In the genomic region with DNA sequence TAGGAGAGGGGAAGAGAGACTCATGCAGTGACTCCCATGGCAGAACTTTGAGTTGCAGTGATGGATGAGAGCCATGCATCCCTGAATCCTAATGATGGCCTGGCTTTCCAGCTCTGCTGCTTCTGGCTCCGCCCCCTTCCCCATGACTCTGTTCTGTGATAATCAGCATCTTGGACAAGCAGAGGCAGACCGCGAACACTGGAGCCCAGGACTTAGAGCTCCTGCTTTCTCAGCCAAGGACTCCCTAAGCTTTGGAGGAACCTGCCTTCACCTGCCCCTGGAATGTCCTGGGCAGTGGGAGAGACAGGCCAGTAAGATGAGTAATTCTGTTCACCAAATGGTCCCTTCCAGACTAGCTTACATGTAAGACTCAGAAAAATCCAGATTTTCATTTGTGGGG, we compare ENCODE assay signal across 29 cellular contexts. TPM values are rescaled to one million over a fixed set of nuclear protein-coding genes. Genes with fewer than 3 reads are reported as not detected.
DNase-seq lines count a peak whose midpoint lies in the region; ATAC-seq and TF ChIP-seq lines count a peak whose summit lies in the region.
"Had no signal": no experiment of that assay in that cellular context is flagged by ENCODE, and none has a peak within 500 bp of the region (broad histone marks: within the 10 kb centered on the region; RNA-seq: fewer than 3 reads in every experiment).

No MANE protein-coding gene starts in this region.

- H3K4me3 Mint-ChIP-seq in brain, result no peak overlapping the region
- H3K4me3 Mint-ChIP-seq: activated CD8-positive, alpha-beta memory T cell treated with anti-CD3 and anti-CD28 coated beads, Interleukin-2, amount 10 ng/mL, durations not matched to agents 7 days and 5 days; CD4-positive, CD25-positive, alpha-beta regulatory T cell; neural crest cell; stimulated activated memory B cell treated with anti-CD40 and anti-IgM and Interleukin-4, amounts not matched to agents 10 μg/mL and 1 μg/mL and 100 μg/mL, for 72 hours had no signal

- H3K4me1 Mint-ChIP-seq in brain, result peaks cover 4% of the 10 kb centered on the region
- H3K4me1 Mint-ChIP-seq: activated CD8-positive, alpha-beta memory T cell treated with anti-CD3 and anti-CD28 coated beads, Interleukin-2, amount 10 ng/mL, durations not matched to agents 7 days and 5 days; CD4-positive, CD25-positive, alpha-beta regulatory T cell; neural crest cell; stimulated activated memory B cell treated with anti-CD40 and anti-IgM and Interleukin-4, amounts not matched to agents 10 μg/mL and 1 μg/mL and 100 μg/mL, for 72 hours had no signal

- no peak for ATAC-seq in right lobe of liver
- ATAC-seq: activated CD8-positive, alpha-beta memory T cell treated with anti-CD3 and anti-CD28 coated beads, Interleukin-2, amount 10 ng/mL, durations not matched to agents 7 days and 5 days; K562; left colon; Right ventricle myocardium inferior; stimulated activated memory B cell treated with anti-CD40 and anti-IgM and Interleukin-4, amounts not matched to agents 10 μg/mL and 1 μg/mL and 100 μg/mL, for 72 hours; upper lobe of right lung had no signal

- peaks cover 0 to 5% (median 1%) of the 10 kb centered on the region in 5 experiments for H3K9me3 Mint-ChIP-seq in brain
- H3K9me3 Mint-ChIP-seq: CD4-positive, CD25-positive, alpha-beta regulatory T cell; neural crest cell; stimulated activated memory B cell treated with anti-CD40 and anti-IgM and Interleukin-4, amounts not matched to agents 10 μg/mL and 1 μg/mL and 100 μg/mL, for 72 hours had no signal

- no peaks in the 10 kb centered on the region for H3K27me3 ChIP-seq in right lobe of liver
- H3K27me3 ChIP-seq: adrenal gland, brain microvascular endothelial cell had no signal

- H3K27ac Mint-ChIP-seq in brain, result peak overlapping the region in 3 of 5 experiments; percentile 36 to 50 (median 48)
- H3K27ac Mint-ChIP-seq: activated CD8-positive, alpha-beta memory T cell treated with anti-CD3 and anti-CD28 coated beads, Interleukin-2, amount 10 ng/mL, durations not matched to agents 7 days and 5 days; CD4-positive, CD25-positive, alpha-beta regulatory T cell; stimulated activated memory B cell treated with anti-CD40 and anti-IgM and Interleukin-4, amounts not matched to agents 10 μg/mL and 1 μg/mL and 100 μg/mL, for 72 hours had no signal

- no CpG with 5 or more reads among the region's 3 CpGs for WGBS in right lobe of liver (ENCODE audit: insufficient coverage, low coverage, low lambda C conversion rate, missing lambda C conversion rate)

- H3K36me3 ChIP-seq in right lobe of liver, result no peaks in the 10 kb centered on the region
- H3K36me3 ChIP-seq: adrenal gland, brain microvascular endothelial cell, sigmoid colon, suprapubic skin, upper lobe of right lung had no signal

- no peaks in the 10 kb centered on the region for H3K9me3 ChIP-seq in right lobe of liver
- H3K9me3 ChIP-seq: adrenal gland, sigmoid colon, suprapubic skin, upper lobe of right lung had no signal

- peaks cover 11% of the 10 kb centered on the region for H3K36me3 Mint-ChIP-seq in brain
- H3K36me3 Mint-ChIP-seq: activated CD8-positive, alpha-beta memory T cell treated with anti-CD3 and anti-CD28 coated beads, Interleukin-2, amount 10 ng/mL, durations not matched to agents 7 days and 5 days; CD4-positive, CD25-positive, alpha-beta regulatory T cell; stimulated activated memory B cell treated with anti-CD40 and anti-IgM and Interleukin-4, amounts not matched to agents 10 μg/mL and 1 μg/mL and 100 μg/mL, for 72 hours had no signal

- no peak for TF ChIP-seq POLR2A in right lobe of liver (IDR thresholded peaks at IDR 0.05)

- in situ Hi-C loops in G401 (cut with HindIII; ENCODE audit: low sequenced_read_pairs), result no loop called here

- DNase-seq in G401 (ENCODE audit: low spot score), result peak; percentile 61
- DNase-seq in HPDE6-E6E7 (ENCODE audit: extremely low spot score), result peak; percentile 94
- DNase-seq in iPS-NIHi11 (ENCODE audit: low spot score), result peak; percentile 40
- DNase-seq in right lobe of liver, result no peak
- DNase-seq in activated gamma-delta T cell (lab: John Stamatoyannopoulos, UW), result no peak
- DNase-seq in COLO829 (ENCODE audit: low spot score), result no peak
- DNase-seq: activated CD4-positive, alpha-beta T cell treated with anti-CD3 and anti-CD28 coated beads, Interleukin-2, amount 50 U/mL, for 1 hour; activated CD8-positive, alpha-beta memory T cell treated with anti-CD3 and anti-CD28 coated beads, Interleukin-2, amount 10 ng/mL, durations not matched to agents 7 days and 5 days; activated naive CD4-positive, alpha-beta T cell treated with Interleukin-2 at 50 U/mL for 16 hours; activated T-cell treated with anti-CD3 and anti-CD28 coated beads, Interleukin-2, amount 50 U/mL, for 48 hours; adrenal gland; brain microvascular endothelial cell; CD4-positive, CD25-positive, alpha-beta regulatory T cell; effector memory CD4-positive, alpha-beta T cell; EL; left colon; NCI-H1105; NCI-H187 treated with DMSO at 0.1 percent for 48 hours; sigmoid colon; stimulated activated CD4-positive, alpha-beta T cell treated with anti-CD3 and anti-CD28 coated beads, Interleukin-4, amount 100 ng/mL, for 24 hours; upper lobe of right lung had no signal

- peaks cover 9% of the 10 kb centered on the region for H3K27me3 Mint-ChIP-seq in brain
- H3K27me3 Mint-ChIP-seq: activated CD8-positive, alpha-beta memory T cell treated with anti-CD3 and anti-CD28 coated beads, Interleukin-2, amount 10 ng/mL, durations not matched to agents 7 days and 5 days had no signal

- H3K4me3 ChIP-seq in right lobe of liver, result no peak overlapping the region
- H3K4me3 ChIP-seq: adrenal gland, K562, sigmoid colon, suprapubic skin, upper lobe of right lung had no signal

- no peaks in the 10 kb centered on the region for H3K4me1 ChIP-seq in right lobe of liver
- H3K4me1 ChIP-seq: adrenal gland, sigmoid colon, suprapubic skin, upper lobe of right lung had no signal

- intact Hi-C loops in right lobe of liver (cut with DNase I), result no loop called here

- TF ChIP-seq CTCF in brain (conservative IDR thresholded peaks at IDR 0.05), result no peak
- no peak for TF ChIP-seq CTCF in right lobe of liver (IDR thresholded peaks at IDR 0.05)

- H3K27ac ChIP-seq in right lobe of liver, result no peak overlapping the region
- H3K27ac ChIP-seq: adrenal gland, brain microvascular endothelial cell, sigmoid colon, suprapubic skin, upper lobe of right lung had no signal

RNA-seq across cellular contexts. Expression of gene CCDC92B, which starts 12.5 kb away (rescaled TPM):
- 0.06 and 0.31 TPM in 2 replicates for total RNA-seq in G401 (2014; rRNA removed; shearing (Covaris generic))
- 22.1 TPM for polyA plus RNA-seq in brain (ENCODE audit: insufficient read depth, low read depth, low replicate concordance)
- not detected for total RNA-seq in right lobe of liver
- total RNA-seq: H4, K562, M059J had no signal
- polyA plus RNA-seq: CD4-positive, CD25-positive, alpha-beta regulatory T cell; K562 had no signal

RNA-seq across cellular contexts. Expression of gene CLUH, which starts 25.4 kb away (rescaled TPM):
- total RNA-seq in G401 (2014; rRNA removed; shearing (Covaris generic)), result 54.1 and 58.1 TPM in 2 replicates
- 28.9 TPM for polyA plus RNA-seq in brain (ENCODE audit: insufficient read depth, low read depth, low replicate concordance)
- total RNA-seq in right lobe of liver, result 100 to 1,000 TPM in 5 of 6 experiments, 10 to 100 TPM in 1; 88.9 to 224 (median 166) TPM

RNA-seq across cellular contexts. Expression of gene RAP1GAP2, which starts 59.3 kb away (rescaled TPM):
- total RNA-seq in G401 (2014; rRNA removed; shearing (Covaris generic)), result 1.9 and 6.0 TPM in 2 replicates
- polyA plus RNA-seq in brain (ENCODE audit: insufficient read depth, low read depth, low replicate concordance), result 30.9 TPM
- 1 to 10 TPM; 1.0 to 3.8 (median 1.8) TPM for total RNA-seq in right lobe of liver

Comparison
In these comparisons a context has a peak if more than half of its experiments do, and no peak if none do; other contexts are left out.
1. DNase-seq: peak in G401 (single experiment), HPDE6-E6E7 (single experiment) and iPS-NIHi11 (single experiment); none in right lobe of liver (0 of 3), activated gamma-delta T cell (single experiment) and COLO829 (single experiment).